9 cellular contexts compared by ENCODE assay signal in genomic region chrX:42934020-42934701, GRCh38.
DNase-seq lines count a peak whose midpoint lies in the region; ATAC-seq and TF ChIP-seq lines count a peak whose summit lies in the region.
"Had no signal": no experiment of that assay in that cellular context is flagged by ENCODE, and none has a peak within 500 bp of the region (broad histone marks: within the 10 kb centered on the region; RNA-seq: fewer than 3 reads in every experiment).

No MANE protein-coding gene starts in this region.

- H3K9me3 ChIP-seq in SU-DHL-6 (ENCODE audit: insufficient read depth, low read length): no peaks in the 10 kb centered on the region
- peaks cover 0 to 2% (median 0%) of the 10 kb centered on the region in 8 donors for H3K9me3 ChIP-seq in spleen
- H3K9me3 ChIP-seq: SJSA1 had no signal

- H2AFZ ChIP-seq in SU-DHL-6 (ENCODE audit: low read depth, low read length, severe bottlenecking): no peak overlapping the region

- no peaks in the 10 kb centered on the region for H3K27me3 ChIP-seq in SU-DHL-6 (ENCODE audit: low read length)
- no peaks in the 10 kb centered on the region for H3K27me3 ChIP-seq in spleen (replicated peaks in 1 of 7)
- H3K27me3 ChIP-seq: SJSA1 had no signal

- DNase-seq in activated T-cell treated with anti-CD3 and anti-CD28 coated beads, Interleukin-2, amount 50 U/mL, for 24 hours: no peak
- DNase-seq in activated T-cell treated with anti-CD3 and anti-CD28 coated beads for 4 hours (no peak), spleen (no peak), hippocampal formation (lab: John Stamatoyannopoulos, UW) (no peak), HPDE6-E6E7 (ENCODE audit: extremely low spot score) (no peak)
- no peak for DNase-seq in stimulated activated CD4-positive, alpha-beta T cell treated with anti-CD3 and anti-CD28 coated beads, Interleukin-4, amount 100 ng/mL, for 1 hour

- peaks cover 10% of the 10 kb centered on the region for H3K9me3 Mint-ChIP-seq in activated T-cell treated with anti-CD3 and anti-CD28 coated beads, Interleukin-2, amount 50 U/mL, for 24 hours

- intact Hi-C loops in spleen (cut with DNase I; ENCODE audit: low total_unique reads): no loop called here

- no peaks in the 10 kb centered on the region for H4K20me1 ChIP-seq in SU-DHL-6 (ENCODE audit: low read depth, low read length)

- H3K4me3 Mint-ChIP-seq in activated T-cell treated with anti-CD3 and anti-CD28 coated beads, Interleukin-2, amount 50 U/mL, for 24 hours: peak overlapping the region; percentile 18

- ATAC-seq in HG03045 (IDR thresholded peaks at IDR 0.05; ENCODE audit: unreplicated experiment): peak; percentile 95

- H3K4me1 Mint-ChIP-seq in activated T-cell treated with anti-CD3 and anti-CD28 coated beads, Interleukin-2, amount 50 U/mL, for 24 hours (ENCODE audit: low read depth): peaks cover 27% of the 10 kb centered on the region

- H3K79me2 ChIP-seq in SU-DHL-6 (ENCODE audit: insufficient read depth, low read length): no peaks in the 10 kb centered on the region

- no peaks in the 10 kb centered on the region for H3K9me2 ChIP-seq in SU-DHL-6 (replicated peaks; ENCODE audit: insufficient read depth, low read length)

- TF ChIP-seq POLR2A in spleen (IDR thresholded peaks at IDR 0.05): no peak

- peak overlapping the region; percentile 88 for H3K27ac ChIP-seq in SU-DHL-6 (ENCODE audit: low read depth, low read length)
- H3K27ac ChIP-seq in spleen: peak overlapping the region in 5 of 8 donors; percentile 14 to 77 (median 54)
- H3K27ac ChIP-seq: SJSA1 had no signal

- no peaks in the 10 kb centered on the region for H3K27me3 Mint-ChIP-seq in activated T-cell treated with anti-CD3 and anti-CD28 coated beads, Interleukin-2, amount 50 U/mL, for 24 hours

- 10 to 39% (median 21%) methylated on average over 4 to 5 of the region's 5 CpGs for WGBS in spleen, 5 donors

- TF ChIP-seq CTCF in SU-DHL-6 (IDR thresholded peaks at IDR 0.05; ENCODE audit: insufficient read depth, low read length, poor library complexity, severe bottlenecking) (no peak), spleen (IDR thresholded peaks at IDR 0.05 in 8 of 11, conservative IDR thresholded peaks at IDR 0.05 in 3 of 11) (no peak)

- peak overlapping the region; percentile 76 for H3K27ac Mint-ChIP-seq in activated T-cell treated with anti-CD3 and anti-CD28 coated beads, Interleukin-2, amount 50 U/mL, for 24 hours

- H3K4me2 ChIP-seq in SU-DHL-6 (ENCODE audit: low read depth, low read length, poor library complexity, severe bottlenecking): peak overlapping the region; percentile 73

- H3K9ac ChIP-seq in SU-DHL-6 (ENCODE audit: low read length): peak overlapping the region; percentile 63

- no peaks in the 10 kb centered on the region for H3K36me3 ChIP-seq in SU-DHL-6 (ENCODE audit: low read length)
- H3K36me3 ChIP-seq in spleen: no peaks in the 10 kb centered on the region
- H3K36me3 ChIP-seq: SJSA1 had no signal

- peaks cover 6% of the 10 kb centered on the region for H3K36me3 Mint-ChIP-seq in activated T-cell treated with anti-CD3 and anti-CD28 coated beads, Interleukin-2, amount 50 U/mL, for 24 hours (ENCODE audit: low read depth)

- H3F3A ChIP-seq in SU-DHL-6 (ENCODE audit: insufficient read depth): peaks cover 18% of the 10 kb centered on the region; the same call in 1 of the 2 replicates

- H3K4me3 ChIP-seq in SU-DHL-6 (ENCODE audit: insufficient read depth, low read length, poor library complexity, severe bottlenecking) (peak overlapping the region; percentile 25), spleen (no peak overlapping the region)
- H3K4me3 ChIP-seq: SJSA1 had no signal

- H3K4me1 ChIP-seq in spleen: peaks cover 0 to 28% (median 14%) of the 10 kb centered on the region in 6 donors
- H3K4me1 ChIP-seq: SJSA1 had no signal
